In genomic region chr22:38108561-38109319, GRCh38 we compare ENCODE assay signal across 18 cellular contexts. TPM values are rescaled to one million over a fixed set of nuclear protein-coding genes. Genes with fewer than 3 reads are reported as not detected.
DNase-seq lines count a peak whose midpoint lies in the region; ATAC-seq, FAIRE-seq and TF ChIP-seq lines count a peak whose summit lies in the region.
"Had no signal": no experiment of that assay in that cellular context is flagged by ENCODE, and none has a peak within 500 bp of the region (broad histone marks: within the 10 kb centered on the region; RNA-seq: fewer than 3 reads in every experiment).

No MANE protein-coding gene starts in this region.

- H3K14ac ChIP-seq in H1 (ENCODE audit: insufficient read length) = no peak overlapping the region

- H3K4me3 Mint-ChIP-seq in neural crest cell = peak overlapping the region; percentile 49
- H3K4me3 Mint-ChIP-seq: activated CD4-positive, alpha-beta memory T cell treated with anti-CD3 and anti-CD28 coated beads for 36 hours had no signal

- no peak overlapping the region for H3K18ac ChIP-seq in H1 (ENCODE audit: extremely low read depth, low read length)

- H3K27ac ChIP-seq in BLaER1 (no peak overlapping the region), H1 (ENCODE audit: low read depth, low read length) (no peak overlapping the region), adrenal gland (no peak overlapping the region)

- no peaks in the 10 kb centered on the region for H3K79me2 ChIP-seq in H1 (ENCODE audit: control insufficient read depth in 1 of 2, insufficient read depth in 2 of 2, low read length in 2 of 2)

- no peak overlapping the region for H2AFZ ChIP-seq in H1 (ENCODE audit: low read length)

- no peak for FAIRE-seq in H1 (lab: Jason Lieb, UNC)
- FAIRE-seq: D721Med had no signal

- H3K9ac ChIP-seq in BLaER1 (no peak overlapping the region), H1 (replicated peaks in 1 of 4; ENCODE audit: extremely low read depth in 1 of 4, low read depth in 3 of 4, low read length in 3 of 4) (no peak overlapping the region)

- H3K4me1 Mint-ChIP-seq in neural crest cell = peaks cover 16% of the 10 kb centered on the region

- peaks cover 31% of the 10 kb centered on the region for H3K36me3 ChIP-seq in BLaER1
- no peaks in the 10 kb centered on the region for H3K36me3 ChIP-seq in H7 (replicated peaks; ENCODE audit: control insufficient read depth, insufficient read depth, low read length)
- H3K36me3 ChIP-seq in H1 (ENCODE audit: control insufficient read depth in 2 of 4, insufficient read depth in 4 of 4, low read length in 3 of 4) = no peaks in the 10 kb centered on the region
- H3K36me3 ChIP-seq in adrenal gland (replicated peaks in 1 of 2) = no peaks in the 10 kb centered on the region

- H2BK120ac ChIP-seq in H1 (replicated peaks; ENCODE audit: low read depth, low read length) = no peak overlapping the region

- no peaks in the 10 kb centered on the region for H3K9me3 Mint-ChIP-seq in neural crest cell
- H3K9me3 Mint-ChIP-seq: activated CD4-positive, alpha-beta memory T cell treated with anti-CD3 and anti-CD28 coated beads for 36 hours had no signal

- POLR2A ChIA-PET in H1 (lab: Charles Lee; ENCODE audit: partially characterized antibody) = interaction anchor here (0.6 to 1.2 kb wide), 3 partner anchors 8 to 163 kb away, joined by 3 read pairs; no protein-coding TSS in a partner anchor

- peaks cover 37% of the 10 kb centered on the region for H3K4me1 ChIP-seq in BLaER1
- peaks cover 0 to 9% (median 7%) of the 10 kb centered on the region in 4 experiments; a peak in 3 of 7 replicates for H3K4me1 ChIP-seq in H1 (replicated peaks in 1 of 4; ENCODE audit: control insufficient read depth in 3 of 4, insufficient read depth in 4 of 4, low read length in 3 of 4)
- H3K4me1 ChIP-seq in adrenal gland (replicated peaks in 1 of 2) = no peaks in the 10 kb centered on the region

- H3K27me3 ChIP-seq in BLaER1 (no peaks in the 10 kb centered on the region), H7 (ENCODE audit: control insufficient read depth, insufficient read depth, low read length) (no peaks in the 10 kb centered on the region), H1 (replicated peaks in 1 of 4; ENCODE audit: control insufficient read depth in 3 of 4, extremely low read depth in 1 of 4, insufficient read depth in 3 of 4, low read length in 3 of 4) (no peaks in the 10 kb centered on the region), adrenal gland (no peaks in the 10 kb centered on the region)
- H3K27me3 ChIP-seq: stomach had no signal

- H4K5ac ChIP-seq in H1 (ENCODE audit: insufficient read length, low read depth, low read length) = no peak overlapping the region

- DNase-seq in H7 (peak; percentile 48), H1 (ENCODE audit: low read depth in 1 of 2, low spot score in 2 of 2) (no peak), neural crest cell (ENCODE audit: low read depth, low spot score) (no peak), HuH-7.5 (ENCODE audit: low spot score) (no peak), adrenal gland (no peak), HT-29 (ENCODE audit: low spot score) (no peak)
- DNase-seq: activated CD4-positive, alpha-beta memory T cell treated with anti-CD3 and anti-CD28 coated beads for 36 hours; amniotic stem cell; caudate nucleus; effector memory CD4-positive, alpha-beta T cell; NCI-H2029 treated with DMSO at 0.1 percent for 48 hours had no signal

- H3K4me2 ChIP-seq in BLaER1 = peak overlapping the region; percentile 42; the same call in 1 of the 2 replicates
- no peak overlapping the region for H3K4me2 ChIP-seq in H1 (ENCODE audit: insufficient read depth in 1 of 2, low read depth in 2 of 2, low read length in 2 of 2)

- H2BK5ac ChIP-seq in H1 (ENCODE audit: low read depth, low read length) = no peak overlapping the region

- CTCF ChIA-PET in H1 (lab: Charles Lee; ENCODE audit: partially characterized antibody) = interaction anchor here (0.6 to 10.2 kb wide), 9 partner anchors 8 to 93 kb away, joined by 3 to 194 read pairs (median 7); partner anchors contain the start of gene MAFF

- WGBS in H1 (ENCODE audit: extremely low coverage in 1 of 2, insufficient coverage in 1 of 2, insufficient read length in 1 of 2, insufficient replicate concordance in 2 of 2, low coverage in 1 of 2, low lambda C conversion rate in 2 of 2, missing lambda C conversion rate in 1 of 2), 2 experiments = 93% methylated on average over 8 of the region's 15 CpGs; no CpG with 5 or more reads in 1 of the 2 experiments
- WGBS in adrenal gland, 4 donors = 81 to 94% (median 87%) methylated on average over 15 of the region's 15 CpGs

- intact Hi-C loops in adrenal gland (cut with DNase I) = no loop called here

- no peak overlapping the region for H3K27ac Mint-ChIP-seq in neural crest cell (ENCODE audit: unreplicated experiment)
- H3K27ac Mint-ChIP-seq: activated CD4-positive, alpha-beta memory T cell treated with anti-CD3 and anti-CD28 coated beads for 36 hours had no signal

- no peak overlapping the region for H3K56ac ChIP-seq in H1 (replicated peaks; ENCODE audit: insufficient read length, low read depth, low read length)

- no peak for TF ChIP-seq EP300 in H1 (IDR thresholded peaks at IDR 0.05; ENCODE audit: borderline replicate concordance in 1 of 2, low read depth in 2 of 2, low read length in 2 of 2)

- no peak overlapping the region for H2BK12ac ChIP-seq in H1 (ENCODE audit: low read depth, low read length)

- no peaks in the 10 kb centered on the region for H3K9me3 ChIP-seq in BLaER1
- H3K9me3 ChIP-seq in H1 (ENCODE audit: insufficient read depth in 2 of 2, low read depth in 1 of 2, low read length in 1 of 2) = no peaks in the 10 kb centered on the region
- H3K9me3 ChIP-seq in adrenal gland (replicated peaks in 1 of 3) = no peaks in the 10 kb centered on the region
- H3K9me3 ChIP-seq: stomach had no signal

- H4K20me1 ChIP-seq in BLaER1 (no peaks in the 10 kb centered on the region), H1 (replicated peaks in 1 of 2; ENCODE audit: control insufficient read depth in 1 of 2, insufficient read depth in 2 of 2, low read length in 2 of 2) (no peaks in the 10 kb centered on the region)

- peaks cover 4% of the 10 kb centered on the region for H3K27me3 Mint-ChIP-seq in neural crest cell (ENCODE audit: low read depth)
- H3K27me3 Mint-ChIP-seq: activated CD4-positive, alpha-beta memory T cell treated with anti-CD3 and anti-CD28 coated beads for 36 hours had no signal

- H3K23me2 ChIP-seq in H1 (ENCODE audit: low read depth, low read length) = 0 out of 2 replicates have a peak, but pooled peaks cover 1% of the 10 kb centered on the region

- TF ChIP-seq RAD21 in H1 (IDR thresholded peaks at IDR 0.05 in 1 of 2, conservative IDR thresholded peaks at IDR 0.05 in 1 of 2; ENCODE audit: low read depth in 2 of 2, low read length in 2 of 2) = no peak

- TF ChIP-seq POLR2A in H1 (IDR thresholded peaks at IDR 0.05; ENCODE audit: control extremely low read depth in 1 of 2, low read depth in 2 of 2, low read length in 2 of 2) = no peak
- no peak for TF ChIP-seq POLR2A in adrenal gland (IDR thresholded peaks at IDR 0.05)

- H3K4me3 ChIP-seq in BLaER1 = no peak overlapping the region
- H3K4me3 ChIP-seq in H7 (ENCODE audit: insufficient read depth, low read depth, low read length) = no peak overlapping the region
- no peak overlapping the region for H3K4me3 ChIP-seq in H1 (ENCODE audit: extremely low read depth in 1 of 4, insufficient read depth in 2 of 4, low read depth in 3 of 4, low read length in 4 of 4)
- H3K4me3 ChIP-seq in adrenal gland = no peak overlapping the region
- H3K4me3 ChIP-seq: stomach had no signal

- no peak overlapping the region for H3K4ac ChIP-seq in H1 (replicated peaks; ENCODE audit: insufficient read length, low read depth, low read length)

- no peak overlapping the region for H2BK20ac ChIP-seq in H1 (ENCODE audit: low read length)

- H2BK15ac ChIP-seq in H1 (ENCODE audit: low read length) = no peak overlapping the region

- H4K8ac ChIP-seq in H1 (ENCODE audit: extremely low read depth, insufficient read depth, low read length) = peak overlapping the region; percentile 11; the same call in 1 of the 2 replicates

- ATAC-seq in GM21360 (IDR thresholded peaks at IDR 0.05; ENCODE audit: unreplicated experiment) = no peak

- no peak overlapping the region for H2AK5ac ChIP-seq in H1 (ENCODE audit: low read depth, low read length)

- H4K91ac ChIP-seq in H1 (replicated peaks; ENCODE audit: insufficient read length, low read length) = no peak overlapping the region

- no peaks in the 10 kb centered on the region for H3K79me1 ChIP-seq in H1 (ENCODE audit: low read depth, low read length)

- no peaks in the 10 kb centered on the region for H3K36me3 Mint-ChIP-seq in neural crest cell (ENCODE audit: low read depth)
- H3K36me3 Mint-ChIP-seq: activated CD4-positive, alpha-beta memory T cell treated with anti-CD3 and anti-CD28 coated beads for 36 hours had no signal

- TF ChIP-seq CTCF in H1 (IDR thresholded peaks at IDR 0.05; ENCODE audit: control extremely low read depth in 1 of 3, insufficient read depth in 1 of 3, low read depth in 1 of 3, low read length in 3 of 3) (no peak), neural crest cell (conservative IDR thresholded peaks at IDR 0.05) (no peak), adrenal gland (IDR thresholded peaks at IDR 0.05) (no peak)

- H3K23ac ChIP-seq in H1 (ENCODE audit: insufficient read length) = no peak overlapping the region

RNA-seq across cellular contexts. Expression of gene BAIAP2L2, which starts 1.7 kb away (rescaled TPM):
- 1.0 and 2.7 TPM in 2 replicates for total RNA-seq in H7 (2014; rRNA removed; shearing (Covaris generic))
- total RNA-seq in H1 (2021; fragmentation: NEBNext Ultra II Directional; extraction: Animal tissue kit (Norgen Biotek cat#: 25700)) = 5.4 and 7.2 TPM in 2 replicates
- polyA plus RNA-seq in H1 (2011; rRNA removed) = 10.0 and 13.9 TPM in 2 replicates
- polyA plus RNA-seq in H1 (2011; cell fraction: cytosol; rRNA removed) = 5.2 TPM
- 14.7 TPM for polyA plus RNA-seq in H1 (2011; cell fraction: nucleus; rRNA removed)
- polyA plus RNA-seq in H1 (2012, experiment 1 of 2) = 2.3 to 7.1 TPM (median 5.9 TPM) in 4 replicates
- polyA plus RNA-seq in H1 (2012, experiment 2 of 2) = 3.2 TPM
- 5.7 TPM for polyA plus RNA-seq in H1 (2013, experiment 1 of 2)
- 5.2 TPM for polyA plus RNA-seq in H1 (2013, experiment 2 of 2)
- polyA minus RNA-seq in H1 (2011; rRNA and poly(A)+ RNA removed) = 0.54 and 1.1 TPM in 2 replicates
- polyA minus RNA-seq in H1 (2011; cell fraction: cytosol; rRNA and poly(A)+ RNA removed) = 5.6 TPM
- polyA minus RNA-seq in H1 (2011; cell fraction: nucleus; rRNA and poly(A)+ RNA removed) = 1.5 TPM
- 0.51 and 0.52 TPM in 2 replicates for total RNA-seq in neural crest cell
- 1 to 10 TPM in 1 of 8 donors, under 1 TPM in 6, not detected in 1; 0.43 to 2.1 (median 0.55) TPM for total RNA-seq in adrenal gland
- polyA plus RNA-seq in adrenal gland = 1 to 10 TPM in 2 of 3 donors, under 1 TPM in 1; 0.09 to 6.0 (median 4.6) TPM
- total RNA-seq in HT-29 (2014; rRNA removed; shearing (Covaris generic)) = 9.5 and 11.6 TPM in 2 replicates
- total RNA-seq: urinary bladder had no signal

RNA-seq across cellular contexts. Expression of gene SLC16A8, which starts 24.8 kb away (rescaled TPM):
- total RNA-seq in H7 (2014; rRNA removed; shearing (Covaris generic)) = not detected in 2 replicates
- not detected in 2 replicates for total RNA-seq in H1 (2021; fragmentation: NEBNext Ultra II Directional; extraction: Animal tissue kit (Norgen Biotek cat#: 25700))
- polyA plus RNA-seq in H1 (2011; rRNA removed) = 0.70 and 1.2 TPM in 2 replicates
- 0.62 TPM for polyA plus RNA-seq in H1 (2011; cell fraction: cytosol; rRNA removed)
- polyA plus RNA-seq in H1 (2011; cell fraction: nucleus; rRNA removed) = 0.44 TPM
- 0.69 to 1.6 TPM (median 1.3 TPM) in 4 replicates for polyA plus RNA-seq in H1 (2012, experiment 1 of 2)
- polyA plus RNA-seq in H1 (2012, experiment 2 of 2) = 0.43 TPM
- polyA plus RNA-seq in H1 (2013, experiment 1 of 2) = 0.28 TPM
- polyA plus RNA-seq in H1 (2013, experiment 2 of 2) = 0.17 TPM
- not detected in 2 replicates for polyA minus RNA-seq in H1 (2011; rRNA and poly(A)+ RNA removed)
- not detected for polyA minus RNA-seq in H1 (2011; cell fraction: cytosol; rRNA and poly(A)+ RNA removed)
- polyA minus RNA-seq in H1 (2011; cell fraction: nucleus; rRNA and poly(A)+ RNA removed) = 0.40 TPM
- 0.26 TPM in 1 of 2 replicates, not detected in the other for total RNA-seq in neural crest cell
- total RNA-seq in adrenal gland = under 1 TPM in 5 of 8 donors, not detected in 3; 0.36 to 0.54 (median 0.52) TPM
- 1 to 10 TPM in 1 of 3 donors, under 1 TPM in 1, not detected in 1; 0.30 to 1.3 TPM for polyA plus RNA-seq in adrenal gland
- not detected in 2 replicates for total RNA-seq in HT-29 (2014; rRNA removed; shearing (Covaris generic))
- total RNA-seq: RPMI7951, stomach had no signal
- polyA plus RNA-seq: neural cell had no signal

RNA-seq across cellular contexts. Expression of gene PICK1, which starts 51.5 kb away (rescaled TPM):
- total RNA-seq in H7 (2014; rRNA removed; shearing (Covaris generic)) = 19.4 and 20.3 TPM in 2 replicates
- total RNA-seq in H1 (2021; fragmentation: NEBNext Ultra II Directional; extraction: Animal tissue kit (Norgen Biotek cat#: 25700)) = 22.9 and 26.2 TPM in 2 replicates
- polyA plus RNA-seq in H1 (2011; rRNA removed) = 20.4 and 26.7 TPM in 2 replicates
- polyA plus RNA-seq in H1 (2011; cell fraction: cytosol; rRNA removed) = 34.3 TPM
- polyA plus RNA-seq in H1 (2011; cell fraction: nucleus; rRNA removed) = 80.4 TPM
- 14.3 to 28.4 TPM (median 26.6 TPM) in 4 replicates for polyA plus RNA-seq in H1 (2012, experiment 1 of 2)
- 17.5 TPM for polyA plus RNA-seq in H1 (2012, experiment 2 of 2)
- 13.5 TPM for polyA plus RNA-seq in H1 (2013, experiment 1 of 2)
- 13.1 TPM for polyA plus RNA-seq in H1 (2013, experiment 2 of 2)
- polyA minus RNA-seq in H1 (2011; rRNA and poly(A)+ RNA removed) = 24.3 and 33.6 TPM in 2 replicates
- 15.3 TPM for polyA minus RNA-seq in H1 (2011; cell fraction: cytosol; rRNA and poly(A)+ RNA removed)
- 33.8 TPM for polyA minus RNA-seq in H1 (2011; cell fraction: nucleus; rRNA and poly(A)+ RNA removed)
- total RNA-seq in neural crest cell = 20.1 and 24.0 TPM in 2 replicates
- total RNA-seq in adrenal gland = 10 to 100 TPM; 30.6 to 46.7 (median 39.0) TPM
- 10 to 100 TPM; 28.7 to 93.6 (median 45.2) TPM for polyA plus RNA-seq in adrenal gland
- 49.5 and 52.5 TPM in 2 replicates for total RNA-seq in HT-29 (2014; rRNA removed; shearing (Covaris generic))
